In genomic region chr3:71131385-71131871, GRCh38 we compare ENCODE assay signal across 10 cellular contexts.
DNase-seq lines count a peak whose midpoint lies in the region; FAIRE-seq and TF ChIP-seq lines count a peak whose summit lies in the region.
"Had no signal": no experiment of that assay in that cellular context is flagged by ENCODE, and none has a peak within 500 bp of the region (broad histone marks: within the 10 kb centered on the region; RNA-seq: fewer than 3 reads in every experiment).

No MANE protein-coding gene starts in this region.

- peak overlapping the region; percentile 92 for H3K9ac ChIP-seq in astrocyte (ENCODE audit: low read length)

- TF ChIP-seq POLR2A in transverse colon (IDR thresholded peaks at IDR 0.05), result no peak

- H3K27me3 Mint-ChIP-seq in activated naive CD4-positive, alpha-beta T cell treated with anti-CD3 and anti-CD28 coated beads, Interleukin-2, amount 50 U/mL, for 24 hours, result no peaks in the 10 kb centered on the region
- no peaks in the 10 kb centered on the region for H3K27me3 Mint-ChIP-seq in astrocyte (ENCODE audit: low read depth, unreplicated experiment)

- H3K27ac ChIP-seq in astrocyte (ENCODE audit: low read depth, low read length) (peak overlapping the region; percentile 92), muscle layer of duodenum (ENCODE audit: low read length) (peak overlapping the region; percentile 94), transverse colon (peak overlapping the region; percentile 86 to 94 (median 93))

- no peak overlapping the region for H2AFZ ChIP-seq in astrocyte (ENCODE audit: low read depth, low read length)

- H3K4me3 Mint-ChIP-seq in activated naive CD4-positive, alpha-beta T cell treated with anti-CD3 and anti-CD28 coated beads, Interleukin-2, amount 50 U/mL, for 24 hours, result peak overlapping the region; percentile 98
- H3K4me3 Mint-ChIP-seq in astrocyte (ENCODE audit: unreplicated experiment), result peak overlapping the region; percentile 34

- H3K27me3 ChIP-seq in astrocyte (ENCODE audit: insufficient read depth, low read length), result no peaks in the 10 kb centered on the region
- no peaks in the 10 kb centered on the region for H3K27me3 ChIP-seq in muscle layer of duodenum (ENCODE audit: low read depth, low read length)
- no peaks in the 10 kb centered on the region for H3K27me3 ChIP-seq in transverse colon

- intact Hi-C loops in transverse colon (cut with DNase I; ENCODE audit: low total_unique reads), result loop anchor here (10.0 kb wide), 3 partner anchors 113 to 453 kb away; partner anchors contain the start of gene FOXP1

- TF ChIP-seq EP300 in transverse colon (IDR thresholded peaks at IDR 0.05; ENCODE audit: low read depth), result no peak

- peaks cover 58% of the 10 kb centered on the region for H3K4me1 ChIP-seq in astrocyte (ENCODE audit: insufficient read depth, low read length)
- H3K4me1 ChIP-seq in muscle layer of duodenum (ENCODE audit: control insufficient read depth in 1 of 2, insufficient read depth in 2 of 2, low read length in 2 of 2), result peaks cover 28 to 39% of the 10 kb centered on the region in 2 donors
- peaks cover 39 to 89% (median 71%) of the 10 kb centered on the region in 4 donors for H3K4me1 ChIP-seq in transverse colon

- H3K9me3 ChIP-seq in astrocyte (ENCODE audit: insufficient read depth, low read depth, low read length), result no peaks in the 10 kb centered on the region
- no peaks in the 10 kb centered on the region for H3K9me3 ChIP-seq in muscle layer of duodenum (ENCODE audit: control insufficient read depth in 1 of 2, low read length in 2 of 2)
- H3K9me3 ChIP-seq in transverse colon, result no peaks in the 10 kb centered on the region

- TF ChIP-seq CTCF in astrocyte (IDR thresholded peaks at IDR 0.05; ENCODE audit: insufficient read depth, low read depth, low read length), result no peak
- no peak for TF ChIP-seq CTCF in transverse colon (IDR thresholded peaks at IDR 0.05)

- H3K4me2 ChIP-seq in astrocyte (ENCODE audit: low read length), result peak overlapping the region; percentile 88

- no peak for FAIRE-seq in astrocyte (lab: Jason Lieb, UNC)

- H3K36me3 ChIP-seq in astrocyte (ENCODE audit: insufficient read depth, low read length), result no peaks in the 10 kb centered on the region
- peaks cover 0 to 16% of the 10 kb centered on the region in 2 donors for H3K36me3 ChIP-seq in muscle layer of duodenum (ENCODE audit: control insufficient read depth in 1 of 2, insufficient read depth in 2 of 2, low read length in 2 of 2)
- H3K36me3 ChIP-seq in transverse colon, result no peaks in the 10 kb centered on the region

- H4K20me1 ChIP-seq in astrocyte (ENCODE audit: insufficient read depth, low read length), result peaks cover 2% of the 10 kb centered on the region

- H3K36me3 Mint-ChIP-seq in activated naive CD4-positive, alpha-beta T cell treated with anti-CD3 and anti-CD28 coated beads, Interleukin-2, amount 50 U/mL, for 24 hours, result peaks cover 7% of the 10 kb centered on the region
- no peaks in the 10 kb centered on the region for H3K36me3 Mint-ChIP-seq in astrocyte (ENCODE audit: low read depth, unreplicated experiment)

- H3K27ac Mint-ChIP-seq in activated naive CD4-positive, alpha-beta T cell treated with anti-CD3 and anti-CD28 coated beads, Interleukin-2, amount 50 U/mL, for 24 hours, result peak overlapping the region; percentile 100
- peak overlapping the region; percentile 93 for H3K27ac Mint-ChIP-seq in astrocyte (ENCODE audit: unreplicated experiment)

- DNase-seq in activated naive CD4-positive, alpha-beta T cell treated with Interleukin-2 at 50 U/mL for 16 hours, result no peak
- DNase-seq in astrocyte (ENCODE audit: low read depth) (no peak), transverse colon (no peak), inferior parietal cortex (ENCODE audit: extremely low spot score) (no peak), RKO (ENCODE audit: low spot score) (no peak), activated gamma-delta T cell (lab: John Stamatoyannopoulos, UW) (no peak)
- DNase-seq: COR-L47, NCI-H1694 treated with DMSO at 0.1 percent for 48 hours had no signal

- peaks cover 47% of the 10 kb centered on the region for H3K79me2 ChIP-seq in astrocyte (ENCODE audit: insufficient read depth, low read length)

- no peaks in the 10 kb centered on the region for H3K9me3 Mint-ChIP-seq in activated naive CD4-positive, alpha-beta T cell treated with anti-CD3 and anti-CD28 coated beads, Interleukin-2, amount 50 U/mL, for 24 hours
- no peaks in the 10 kb centered on the region for H3K9me3 Mint-ChIP-seq in astrocyte (ENCODE audit: unreplicated experiment)

- WGBS in transverse colon (ENCODE audit: low coverage in 1 of 2), 2 donors, result 26 to 28% methylated on average over 5 of the region's 5 CpGs

- no peak overlapping the region for H3K4me3 ChIP-seq in astrocyte (ENCODE audit: insufficient read depth, low read depth, low read length)
- H3K4me3 ChIP-seq in muscle layer of duodenum (ENCODE audit: low read depth in 1 of 2, low read length in 2 of 2), result peak overlapping the region; percentile 61 to 86
- H3K4me3 ChIP-seq in transverse colon, result peak overlapping the region in 3 of 4 donors; percentile 45 to 64 (median 45)

- in situ Hi-C loops in transverse colon (cut with MboI; ENCODE audit: low pct_ligation_motif_present in 1 of 4, low pct_unique_long_range_greater_than_20kb in 1 of 4, low sequenced_read_pairs in 3 of 4), result no loop called here

- peaks cover 74% of the 10 kb centered on the region for H3K4me1 Mint-ChIP-seq in activated naive CD4-positive, alpha-beta T cell treated with anti-CD3 and anti-CD28 coated beads, Interleukin-2, amount 50 U/mL, for 24 hours
- peaks cover 59% of the 10 kb centered on the region for H3K4me1 Mint-ChIP-seq in astrocyte (ENCODE audit: low read depth, unreplicated experiment)
